1 cellular context compared by ENCODE assay signal in genomic region chr16:66617728-66618127, GRCh38.
A peak's percentile ranks its signal among the peaks of the same experiment; 100 is the strongest.
TF ChIP-seq lines count a peak whose summit lies in the region.

No MANE protein-coding gene starts in this region.

TF ChIP-seq in K562, 482 proteins besides CTCF, POLR2A, EP300 and RAD21 (continues in another document):
- TF ChIP-seq HMG20B (CRISPR knock-in tag; IDR thresholded peaks at IDR 0.05) (no peak), ZNF282 (CRISPR knock-in tag; IDR thresholded peaks at IDR 0.05) (no peak), PML (IDR thresholded peaks at IDR 0.05; ENCODE audit: low read length) (peak; percentile 88), CCNT2 (IDR thresholded peaks at IDR 0.05; ENCODE audit: borderline replicate concordance, extremely low read depth, insufficient read length, low read depth, low read length) (peak; percentile 68), ZNF324 (CRISPR knock-in tag; IDR thresholded peaks at IDR 0.05) (no peak), CREBBP (IDR thresholded peaks at IDR 0.05; ENCODE audit: low read depth, low read length) (no peak), THRAP3 (IDR thresholded peaks at IDR 0.05; ENCODE audit: borderline replicate concordance) (no peak), ZNF395 (CRISPR knock-in tag; IDR thresholded peaks at IDR 0.05) (no peak), RHOXF2B (CRISPR knock-in tag; conservative IDR thresholded peaks at IDR 0.05) (no peak), CHCHD3 (CRISPR knock-in tag; IDR thresholded peaks at IDR 0.05) (no peak), ELF2 (CRISPR knock-in tag; IDR thresholded peaks at IDR 0.05) (no peak), ZNF146 (CRISPR knock-in tag; IDR thresholded peaks at IDR 0.05; ENCODE audit: unreplicated experiment) (no peak), YBX1 (IDR thresholded peaks at IDR 0.05) (no peak), RCOR1 (IDR thresholded peaks at IDR 0.05; ENCODE audit: borderline replicate concordance in 1 of 2, low read depth in 2 of 2, low read length in 2 of 2) (peak in 1 of 2 experiments; percentile 54; a peak in 2 of 4 replicates), JUN (IDR thresholded peaks at IDR 0.05; ENCODE audit: borderline replicate concordance, low read depth, low read length) (no peak), JUN (CRISPR knock-in tag; IDR thresholded peaks at IDR 0.05; ENCODE audit: borderline replicate concordance) (no peak), TAF1 (IDR thresholded peaks at IDR 0.05; ENCODE audit: control insufficient read depth, extremely low read depth, insufficient read depth, low read length, severe bottlenecking) (peak; percentile 18), RBM25 (IDR thresholded peaks at IDR 0.05; ENCODE audit: low read depth, low read length, severe bottlenecking) (no peak), KLF1 (tag; IDR thresholded peaks at IDR 0.05) (no peak), POLR2H (tag; IDR thresholded peaks at IDR 0.05; ENCODE audit: low read depth) (no peak), ZNF197 (CRISPR knock-in tag; IDR thresholded peaks at IDR 0.05; ENCODE audit: low read depth) (no peak), E2F3 (CRISPR knock-in tag; IDR thresholded peaks at IDR 0.05) (no peak), SIN3A (IDR thresholded peaks at IDR 0.05; ENCODE audit: borderline replicate concordance in 2 of 2, control insufficient read depth in 1 of 2, low read depth in 2 of 2, low read length in 2 of 2) (peak in 1 of 2 experiments; percentile 9; a peak in 1 of 4 replicates), MAFG (tag; conservative IDR thresholded peaks at IDR 0.05) (no peak), ZNF445 (CRISPR knock-in tag; IDR thresholded peaks at IDR 0.05; ENCODE audit: low read depth) (no peak), PTRF (tag; IDR thresholded peaks at IDR 0.05) (no peak), GTF3C2 (IDR thresholded peaks at IDR 0.05; ENCODE audit: borderline replicate concordance, extremely low read depth, insufficient read length) (no peak), ZNF717 (CRISPR knock-in tag; IDR thresholded peaks at IDR 0.05) (no peak), ZNF76 (CRISPR knock-in tag; IDR thresholded peaks at IDR 0.05; ENCODE audit: borderline replicate concordance) (no peak), MECOM (CRISPR knock-in tag; IDR thresholded peaks at IDR 0.05) (no peak), NCOR1 (IDR thresholded peaks at IDR 0.05) (peak; percentile 94), ZNF668 (CRISPR knock-in tag; IDR thresholded peaks at IDR 0.05) (no peak), ZFPM2 (CRISPR knock-in tag; IDR thresholded peaks at IDR 0.05) (no peak), E2F6 (IDR thresholded peaks at IDR 0.05; ENCODE audit: borderline replicate concordance in 1 of 2, extremely low read depth in 1 of 2, insufficient read depth in 1 of 2, insufficient read length in 1 of 2, low read depth in 1 of 2, low read length in 1 of 2, poor library complexity in 1 of 2, severe bottlenecking in 1 of 2) (peak in 1 of 2 experiments; percentile 36), CHAMP1 (IDR thresholded peaks at IDR 0.05) (no peak), FOXJ3 (CRISPR knock-in tag; IDR thresholded peaks at IDR 0.05) (no peak), NFYB (IDR thresholded peaks at IDR 0.05; ENCODE audit: extremely low read depth, insufficient read length) (no peak), PPARD (CRISPR knock-in tag; IDR thresholded peaks at IDR 0.05) (no peak), ZNF589 (CRISPR knock-in tag; IDR thresholded peaks at IDR 0.05; ENCODE audit: low read depth) (0 out of 2 replicates have a peak, but pooled peaks have one; percentile 31), ZBTB1 (CRISPR knock-in tag; IDR thresholded peaks at IDR 0.05; ENCODE audit: borderline replicate concordance, low read depth) (no peak), ZC3H4 (CRISPR knock-in tag; IDR thresholded peaks at IDR 0.05; ENCODE audit: borderline replicate concordance) (no peak), NFRKB (IDR thresholded peaks at IDR 0.05; ENCODE audit: low read depth) (no peak), NR2C2 (CRISPR knock-in tag; IDR thresholded peaks at IDR 0.05) (no peak), NR2C2 (tag; IDR thresholded peaks at IDR 0.05) (no peak), ZFP1 (CRISPR knock-in tag; IDR thresholded peaks at IDR 0.05) (no peak), ZNF436 (CRISPR knock-in tag; IDR thresholded peaks at IDR 0.05) (no peak), GMEB1 (CRISPR knock-in tag; IDR thresholded peaks at IDR 0.05) (no peak), PREB (CRISPR knock-in tag; IDR thresholded peaks at IDR 0.05) (no peak), TEAD4 (IDR thresholded peaks at IDR 0.05; ENCODE audit: low read length) (peak; percentile 97), TEAD4 (CRISPR knock-in tag; IDR thresholded peaks at IDR 0.05; ENCODE audit: borderline replicate concordance) (no peak), GABPB2 (CRISPR knock-in tag; conservative IDR thresholded peaks at IDR 0.05) (no peak), CHD2 (IDR thresholded peaks at IDR 0.05; ENCODE audit: low read depth, low read length) (no peak)
- TF ChIP-seq, protein P1, sequence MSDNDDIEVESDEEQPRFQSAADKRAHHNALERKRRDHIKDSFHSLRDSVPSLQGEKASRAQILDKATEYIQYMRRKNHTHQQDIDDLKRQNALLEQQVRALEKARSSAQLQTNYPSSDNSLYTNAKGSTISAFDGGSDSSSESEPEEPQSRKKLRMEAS (CRISPR knock-in tag; IDR thresholded peaks at IDR 0.05), result peak; percentile 26; the same call in 1 of the 2 replicates
- TF ChIP-seq, protein P2, sequence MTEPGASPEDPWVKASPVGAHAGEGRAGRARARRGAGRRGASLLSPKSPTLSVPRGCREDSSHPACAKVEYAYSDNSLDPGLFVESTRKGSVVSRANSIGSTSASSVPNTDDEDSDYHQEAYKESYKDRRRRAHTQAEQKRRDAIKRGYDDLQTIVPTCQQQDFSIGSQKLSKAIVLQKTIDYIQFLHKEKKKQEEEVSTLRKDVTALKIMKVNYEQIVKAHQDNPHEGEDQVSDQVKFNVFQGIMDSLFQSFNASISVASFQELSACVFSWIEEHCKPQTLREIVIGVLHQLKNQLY (CRISPR knock-in tag; conservative IDR thresholded peaks at IDR 0.05), result no peak
- TF ChIP-seq, protein P3, sequence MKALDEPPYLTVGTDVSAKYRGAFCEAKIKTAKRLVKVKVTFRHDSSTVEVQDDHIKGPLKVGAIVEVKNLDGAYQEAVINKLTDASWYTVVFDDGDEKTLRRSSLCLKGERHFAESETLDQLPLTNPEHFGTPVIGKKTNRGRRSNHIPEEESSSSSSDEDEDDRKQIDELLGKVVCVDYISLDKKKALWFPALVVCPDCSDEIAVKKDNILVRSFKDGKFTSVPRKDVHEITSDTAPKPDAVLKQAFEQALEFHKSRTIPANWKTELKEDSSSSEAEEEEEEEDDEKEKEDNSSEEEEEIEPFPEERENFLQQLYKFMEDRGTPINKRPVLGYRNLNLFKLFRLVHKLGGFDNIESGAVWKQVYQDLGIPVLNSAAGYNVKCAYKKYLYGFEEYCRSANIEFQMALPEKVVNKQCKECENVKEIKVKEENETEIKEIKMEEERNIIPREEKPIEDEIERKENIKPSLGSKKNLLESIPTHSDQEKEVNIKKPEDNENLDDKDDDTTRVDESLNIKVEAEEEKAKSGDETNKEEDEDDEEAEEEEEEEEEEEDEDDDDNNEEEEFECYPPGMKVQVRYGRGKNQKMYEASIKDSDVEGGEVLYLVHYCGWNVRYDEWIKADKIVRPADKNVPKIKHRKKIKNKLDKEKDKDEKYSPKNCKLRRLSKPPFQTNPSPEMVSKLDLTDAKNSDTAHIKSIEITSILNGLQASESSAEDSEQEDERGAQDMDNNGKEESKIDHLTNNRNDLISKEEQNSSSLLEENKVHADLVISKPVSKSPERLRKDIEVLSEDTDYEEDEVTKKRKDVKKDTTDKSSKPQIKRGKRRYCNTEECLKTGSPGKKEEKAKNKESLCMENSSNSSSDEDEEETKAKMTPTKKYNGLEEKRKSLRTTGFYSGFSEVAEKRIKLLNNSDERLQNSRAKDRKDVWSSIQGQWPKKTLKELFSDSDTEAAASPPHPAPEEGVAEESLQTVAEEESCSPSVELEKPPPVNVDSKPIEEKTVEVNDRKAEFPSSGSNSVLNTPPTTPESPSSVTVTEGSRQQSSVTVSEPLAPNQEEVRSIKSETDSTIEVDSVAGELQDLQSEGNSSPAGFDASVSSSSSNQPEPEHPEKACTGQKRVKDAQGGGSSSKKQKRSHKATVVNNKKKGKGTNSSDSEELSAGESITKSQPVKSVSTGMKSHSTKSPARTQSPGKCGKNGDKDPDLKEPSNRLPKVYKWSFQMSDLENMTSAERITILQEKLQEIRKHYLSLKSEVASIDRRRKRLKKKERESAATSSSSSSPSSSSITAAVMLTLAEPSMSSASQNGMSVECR (CRISPR knock-in tag; IDR thresholded peaks at IDR 0.05), result no peak
- TF ChIP-seq, protein P4, sequence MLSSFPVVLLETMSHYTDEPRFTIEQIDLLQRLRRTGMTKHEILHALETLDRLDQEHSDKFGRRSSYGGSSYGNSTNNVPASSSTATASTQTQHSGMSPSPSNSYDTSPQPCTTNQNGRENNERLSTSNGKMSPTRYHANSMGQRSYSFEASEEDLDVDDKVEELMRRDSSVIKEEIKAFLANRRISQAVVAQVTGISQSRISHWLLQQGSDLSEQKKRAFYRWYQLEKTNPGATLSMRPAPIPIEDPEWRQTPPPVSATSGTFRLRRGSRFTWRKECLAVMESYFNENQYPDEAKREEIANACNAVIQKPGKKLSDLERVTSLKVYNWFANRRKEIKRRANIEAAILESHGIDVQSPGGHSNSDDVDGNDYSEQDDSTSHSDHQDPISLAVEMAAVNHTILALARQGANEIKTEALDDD (IDR thresholded peaks at IDR 0.05), result peak; percentile 45; the same call in 1 of the 2 replicates
